15 cellular contexts compared by ENCODE assay signal in genomic region chr4:66927937-66928336, GRCh38.
A peak's percentile ranks its signal among the peaks of the same experiment; 100 is the strongest.
DNase-seq lines count a peak whose midpoint lies in the region; ATAC-seq lines count a peak whose summit lies in the region.
"Had no signal": no experiment of that assay in that cellular context is flagged by ENCODE, and none has a peak within 500 bp of the region (broad histone marks: within the 10 kb centered on the region; RNA-seq: fewer than 3 reads in every experiment).

No MANE protein-coding gene starts in this region.

- ATAC-seq in HG03354 (IDR thresholded peaks at IDR 0.05; ENCODE audit: poor library complexity, severe bottlenecking, unreplicated experiment) (no peak), GM21528 (IDR thresholded peaks at IDR 0.05; ENCODE audit: low FRiP score, unreplicated experiment) (no peak)

- DNase-seq in Ammon's horn (ENCODE audit: low spot score): peak; percentile 39
- DNase-seq in NCI-H1092 treated with DMSO at 0.1 percent for 48 hours (lab: John Stamatoyannopoulos, UW): peak; percentile 96
- DNase-seq in NCI-H2227 treated with DMSO at 0.1 percent for 48 hours (lab: John Stamatoyannopoulos, UW): peak; percentile 77
- DNase-seq in cerebellar cortex (ENCODE audit: low spot score): peak; percentile 96
- no peak for DNase-seq in activated CD8-positive, alpha-beta memory T cell treated with anti-CD3 and anti-CD28 coated beads, Interleukin-2, amount 50 U/mL, for 48 hours
- no peak for DNase-seq in RKO (ENCODE audit: low spot score)
- DNase-seq: activated CD4-positive, alpha-beta T cell treated with anti-CD3 and anti-CD28 coated beads, Interleukin-2, amount 50 U/mL, for 48 hours; activated gamma-delta T cell; effector CD8-positive, alpha-beta T cell; foreskin fibroblast; Karpas-422; mammary epithelial cell; NCI-H526 had no signal

Comparison
In these comparisons a context has a peak if more than half of its experiments do, and no peak if none do; other contexts are left out.
1. DNase-seq: peak in Ammon's horn (single experiment), NCI-H1092 treated with DMSO at 0.1 percent for 48 hours (single experiment), NCI-H2227 treated with DMSO at 0.1 percent for 48 hours (single experiment) and cerebellar cortex (single experiment); none in activated CD8-positive, alpha-beta memory T cell treated with anti-CD3 and anti-CD28 coated beads, Interleukin-2, amount 50 U/mL, for 48 hours (single experiment) and RKO (single experiment).